8 cellular contexts compared by ENCODE assay signal in the genomic region with DNA sequence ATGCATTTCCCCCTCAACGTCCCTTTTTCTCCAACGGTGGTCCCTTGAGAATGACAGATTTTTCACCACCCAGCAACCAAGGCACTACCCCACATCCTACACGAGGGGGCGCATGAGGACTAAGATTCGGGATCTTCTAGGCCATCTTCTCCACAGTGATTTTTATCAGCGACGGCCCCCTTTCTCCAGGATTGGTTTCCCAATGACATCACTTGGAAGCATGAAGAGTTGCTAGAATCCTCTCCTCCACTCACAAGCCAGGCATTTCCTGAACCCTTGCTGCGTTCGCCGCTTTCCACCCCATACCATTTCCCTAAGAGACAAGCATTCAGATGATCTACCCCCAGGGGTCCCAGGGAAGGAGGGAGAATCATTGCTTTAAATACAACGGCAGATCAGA.
A peak's percentile ranks its signal among the peaks of the same experiment; 100 is the strongest.
DNase-seq lines count a peak whose midpoint lies in the region; ATAC-seq, FAIRE-seq and TF ChIP-seq lines count a peak whose summit lies in the region.

No MANE protein-coding gene starts in this region.

- H3K4me3 ChIP-seq in bronchial epithelial cell (ENCODE audit: low read depth, low read length), result no peak overlapping the region
- H3K4me3 ChIP-seq in kidney epithelial cell (ENCODE audit: low read depth, low read length), result no peak overlapping the region

- H3K4me1 Mint-ChIP-seq in activated B cell treated with CpG ODN at 0.5 μM for 24 hours, result peaks cover 6% of the 10 kb centered on the region

- POLR2A ChIA-PET in HEK293T (lab: Yijun Ruan, JAX) (no interaction called here), activated B cell treated with CpG ODN at 0.5 μM for 24 hours (lab: Charles Lee) (interaction anchor here (0.6 to 1.2 kb wide), 4 partner anchors 294 to 734 kb away, joined by 3 to 7 read pairs (median 4); no protein-coding TSS in a partner anchor)

- no peaks in the 10 kb centered on the region for H3K27me3 Mint-ChIP-seq in activated B cell treated with CpG ODN at 0.5 μM for 24 hours

- no peaks in the 10 kb centered on the region for H3K27me3 ChIP-seq in bronchial epithelial cell (ENCODE audit: control insufficient read depth, insufficient read depth, low read length)
- H3K27me3 ChIP-seq in kidney epithelial cell (ENCODE audit: control insufficient read depth, insufficient read depth, low read length), result no peaks in the 10 kb centered on the region

- no peaks in the 10 kb centered on the region for H3K9me3 Mint-ChIP-seq in activated B cell treated with CpG ODN at 0.5 μM for 24 hours

- FAIRE-seq in bronchial epithelial cell (lab: Jason Lieb, UNC), result no peak

- no peaks in the 10 kb centered on the region for H3K36me3 ChIP-seq in bronchial epithelial cell (ENCODE audit: control insufficient read depth, insufficient read depth, low read length)
- no peaks in the 10 kb centered on the region for H3K36me3 ChIP-seq in kidney epithelial cell (ENCODE audit: control insufficient read depth, insufficient read depth, low read length)

- peak; percentile 18 for TF ChIP-seq CTCF in activated B cell treated with CpG ODN at 0.5 μM for 24 hours (IDR thresholded peaks at IDR 0.05)
- peak; percentile 82 for TF ChIP-seq CTCF in bronchial epithelial cell (IDR thresholded peaks at IDR 0.05; ENCODE audit: insufficient read depth, low read length, severe bottlenecking)
- TF ChIP-seq CTCF in kidney epithelial cell (IDR thresholded peaks at IDR 0.05; ENCODE audit: insufficient read depth, low read length, poor library complexity, severe bottlenecking), result peak; percentile 94

- no peak overlapping the region for H3K27ac Mint-ChIP-seq in activated B cell treated with CpG ODN at 0.5 μM for 24 hours

- H3K36me3 Mint-ChIP-seq in activated B cell treated with CpG ODN at 0.5 μM for 24 hours (ENCODE audit: low read depth), result no peaks in the 10 kb centered on the region

- ATAC-seq in activated B cell treated with CpG ODN at 0.5 μM for 24 hours (ENCODE audit: low read depth), result peak; percentile 89
- no peak for ATAC-seq in HG02840 (IDR thresholded peaks at IDR 0.05; ENCODE audit: low FRiP score, unreplicated experiment)

- intact Hi-C loops in activated B cell treated with CpG ODN at 0.5 μM for 24 hours (cut with micrococcal nuclease), result loop anchor here (1.0 to 2.0 kb wide), 11 partner anchors 53 to 1320 kb away; no protein-coding TSS in a partner anchor

- CTCF ChIA-PET in HEK293T (lab: Yijun Ruan, JAX), result interaction anchor here (1.1 to 1.9 kb wide), 5 partner anchors 12 to 735 kb away, joined by 3 to 7 read pairs (median 5); no protein-coding TSS in a partner anchor
- CTCF ChIA-PET in activated B cell treated with CpG ODN at 0.5 μM for 24 hours (lab: Charles Lee), result interaction anchor here (0.6 to 5.9 kb wide), 22 partner anchors 9 to 738 kb away, joined by 3 to 96 read pairs (median 4); no protein-coding TSS in a partner anchor

- DNase-seq in GM03348 (ENCODE audit: low spot score), result peak; percentile 85
- DNase-seq in HEK293T (ENCODE audit: extremely low spot score), result peak; percentile 80
- DNase-seq in NCI-H2029 (lab: John Stamatoyannopoulos, UW), result peak; percentile 14
- peak; percentile 42 for DNase-seq in activated B cell treated with CpG ODN at 0.5 μM for 24 hours
- DNase-seq in bronchial epithelial cell (ENCODE audit: low read depth), result peak; percentile 50
- DNase-seq in kidney epithelial cell (ENCODE audit: low read depth), result peak; percentile 43
- peak; percentile 50 to 71 for DNase-seq in stimulated activated CD4-positive, alpha-beta T cell treated with anti-CD3 and anti-CD28 coated beads, Interleukin-1b, Interleukin-23, amount 100 ng/mL, for 4 hours (ENCODE audit: low read depth in 2 of 2)

- no peak overlapping the region for H3K4me3 Mint-ChIP-seq in activated B cell treated with CpG ODN at 0.5 μM for 24 hours

TF ChIP-seq in HEK293T, 16 proteins besides CTCF, POLR2A, EP300 and RAD21:
- TF ChIP-seq TARDBP (IDR thresholded peaks at IDR 0.05), result no peak
- no peak for TF ChIP-seq ZNF384 (IDR thresholded peaks at IDR 0.05)
- TF ChIP-seq FOXM1 (IDR thresholded peaks at IDR 0.05; ENCODE audit: borderline replicate concordance), result no peak
- no peak for TF ChIP-seq FOXK2 (IDR thresholded peaks at IDR 0.05)
- TF ChIP-seq BHLHE40 (IDR thresholded peaks at IDR 0.05; ENCODE audit: borderline replicate concordance), result no peak
- no peak for TF ChIP-seq ELF4 (IDR thresholded peaks at IDR 0.05)
- no peak for TF ChIP-seq ARNT (IDR thresholded peaks at IDR 0.05)
- TF ChIP-seq, protein P1, sequence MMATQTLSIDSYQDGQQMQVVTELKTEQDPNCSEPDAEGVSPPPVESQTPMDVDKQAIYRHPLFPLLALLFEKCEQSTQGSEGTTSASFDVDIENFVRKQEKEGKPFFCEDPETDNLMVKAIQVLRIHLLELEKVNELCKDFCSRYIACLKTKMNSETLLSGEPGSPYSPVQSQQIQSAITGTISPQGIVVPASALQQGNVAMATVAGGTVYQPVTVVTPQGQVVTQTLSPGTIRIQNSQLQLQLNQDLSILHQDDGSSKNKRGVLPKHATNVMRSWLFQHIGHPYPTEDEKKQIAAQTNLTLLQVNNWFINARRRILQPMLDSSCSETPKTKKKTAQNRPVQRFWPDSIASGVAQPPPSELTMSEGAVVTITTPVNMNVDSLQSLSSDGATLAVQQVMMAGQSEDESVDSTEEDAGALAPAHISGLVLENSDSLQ (IDR thresholded peaks at IDR 0.05), result no peak
- TF ChIP-seq SUZ12 (IDR thresholded peaks at IDR 0.05), result no peak
- TF ChIP-seq SP1 (IDR thresholded peaks at IDR 0.05), result no peak
- TF ChIP-seq HDGF (IDR thresholded peaks at IDR 0.05; ENCODE audit: borderline replicate concordance), result no peak
- TF ChIP-seq FOXA1 (IDR thresholded peaks at IDR 0.05), result no peak
- TF ChIP-seq L3MBTL2 (conservative IDR thresholded peaks at IDR 0.05), result no peak
- no peak for TF ChIP-seq CTBP1 (IDR thresholded peaks at IDR 0.05; ENCODE audit: borderline replicate concordance)
TF ChIP-seq in HEK293T: peak in this region for 0.

Comparison
In these comparisons a context has a peak if more than half of its experiments do, and no peak if none do; other contexts are left out.
1. DNase-seq: peak in every context shown above with its lines; median percentile 85 in GM03348; 80 in HEK293T; 60 in stimulated activated CD4-positive, alpha-beta T cell treated with anti-CD3 and anti-CD28 coated beads, Interleukin-1b, Interleukin-23, amount 100 ng/mL, for 4 hours; 50 in bronchial epithelial cell; 43 in kidney epithelial cell; 42 in activated B cell treated with CpG ODN at 0.5 μM for 24 hours; 14 in NCI-H2029.
2. CTCF ChIP-seq: peak in every context shown above with its lines; median percentile 94 in kidney epithelial cell; 82 in bronchial epithelial cell; 18 in activated B cell treated with CpG ODN at 0.5 μM for 24 hours.